In genomic region chr11:130475426-130476053, GRCh38 we compare ENCODE assay signal across 17 cellular contexts. TPM values are rescaled to one million over a fixed set of nuclear protein-coding genes. Genes with fewer than 3 reads are reported as not detected.
DNase-seq lines count a peak whose midpoint lies in the region; ATAC-seq, FAIRE-seq and TF ChIP-seq lines count a peak whose summit lies in the region.
"Had no signal": no experiment of that assay in that cellular context is flagged by ENCODE, and none has a peak within 500 bp of the region (broad histone marks: within the 10 kb centered on the region; RNA-seq: fewer than 3 reads in every experiment).

No MANE protein-coding gene starts in this region.

- no peaks in the 10 kb centered on the region for H4K20me1 ChIP-seq in astrocyte (ENCODE audit: insufficient read depth, low read length)

- no peak overlapping the region for H4K8ac ChIP-seq in mesenchymal stem cell (ENCODE audit: low read length)

- H3K18ac ChIP-seq in mesenchymal stem cell (ENCODE audit: low read depth in 1 of 2, low read length in 2 of 2) = no peak overlapping the region

- H4K91ac ChIP-seq in mesenchymal stem cell (ENCODE audit: low read length) = no peak overlapping the region

- peak overlapping the region in 1 of 2 experiments; percentile 29 for H2BK12ac ChIP-seq in mesenchymal stem cell (ENCODE audit: low read length in 2 of 2)

- no peak overlapping the region for H3K4me3 Mint-ChIP-seq in astrocyte (ENCODE audit: unreplicated experiment)

- H3K4me1 Mint-ChIP-seq in astrocyte (ENCODE audit: low read depth, unreplicated experiment) = peaks cover 15% of the 10 kb centered on the region

- DNase-seq in heart left ventricle (peak in 1 of 5 donors; percentile 17), cardiac septum (ENCODE audit: low spot score) (no peak), astrocyte (ENCODE audit: low read depth) (peak; percentile 40), mesenchymal stem cell (no peak), thyroid gland (no peak), putamen (ENCODE audit: low spot score) (no peak)
- no peak for DNase-seq in activated naive CD4-positive, alpha-beta T cell treated with Interleukin-2 at 50 U/mL for 16 hours
- DNase-seq: NCI-H1048, NCI-H146, NCI-H2081 treated with DMSO at 0.1 percent for 48 hours, NCI-H524, Peyer's patch had no signal

- H3K27me3 ChIP-seq in heart left ventricle (no peaks in the 10 kb centered on the region), astrocyte (ENCODE audit: insufficient read depth, low read length) (no peaks in the 10 kb centered on the region), mesenchymal stem cell (ENCODE audit: control insufficient read depth in 1 of 2, insufficient read depth in 1 of 2, low read length in 2 of 2) (no peaks in the 10 kb centered on the region), thyroid gland (no peaks in the 10 kb centered on the region)
- H3K27me3 ChIP-seq: Peyer's patch had no signal

- no peak for TF ChIP-seq POLR2A in heart left ventricle (IDR thresholded peaks at IDR 0.05)
- no peak for TF ChIP-seq POLR2A in thyroid gland (IDR thresholded peaks at IDR 0.05)

- no peak for TF ChIP-seq CTCF in heart left ventricle (IDR thresholded peaks at IDR 0.05)
- no peak for TF ChIP-seq CTCF in astrocyte (IDR thresholded peaks at IDR 0.05; ENCODE audit: insufficient read depth, low read depth, low read length)
- TF ChIP-seq CTCF in thyroid gland (IDR thresholded peaks at IDR 0.05) = no peak

- H3K4ac ChIP-seq in mesenchymal stem cell (ENCODE audit: low read depth in 1 of 2, low read length in 2 of 2) = no peak overlapping the region

- H3K9ac ChIP-seq in astrocyte (ENCODE audit: low read length) (no peak overlapping the region), mesenchymal stem cell (ENCODE audit: low read length) (no peak overlapping the region)

- H3K79me1 ChIP-seq in mesenchymal stem cell (replicated peaks; ENCODE audit: low read length, poor library complexity, severe bottlenecking) = no peaks in the 10 kb centered on the region

- H3K9me3 Mint-ChIP-seq in astrocyte (ENCODE audit: unreplicated experiment) = no peaks in the 10 kb centered on the region

- H3K79me2 ChIP-seq in astrocyte (ENCODE audit: insufficient read depth, low read length) = no peaks in the 10 kb centered on the region

- H3K36me3 ChIP-seq in heart left ventricle (peaks cover 0 to 52% (median 34%) of the 10 kb centered on the region in 9 donors), astrocyte (ENCODE audit: insufficient read depth, low read length) (no peaks in the 10 kb centered on the region), mesenchymal stem cell (ENCODE audit: control insufficient read depth in 1 of 2, insufficient read depth in 2 of 2, low read depth in 1 of 2, low read length in 2 of 2) (peaks cover 36 to 70% of the 10 kb centered on the region in 2 experiments), thyroid gland (peaks cover 33 to 35% of the 10 kb centered on the region in 2 donors)

- no peak for FAIRE-seq in astrocyte (lab: Jason Lieb, UNC)
- FAIRE-seq: A549, HTR-8/SVneo had no signal

- 78 to 89% (median 84%) methylated on average over 10 of the region's 10 CpGs for WGBS in heart left ventricle, 4 donors
- WGBS in mesenchymal stem cell = 96% methylated on average over 10 of the region's 10 CpGs
- 90 to 91% methylated on average over 6 to 9 of the region's 10 CpGs for WGBS in thyroid gland, 2 donors

- no peak overlapping the region for H2BK120ac ChIP-seq in mesenchymal stem cell (ENCODE audit: low read depth, low read length)

- H3K27me3 Mint-ChIP-seq in astrocyte (ENCODE audit: low read depth, unreplicated experiment) = peaks cover 19% of the 10 kb centered on the region

- no peak overlapping the region for H2BK5ac ChIP-seq in mesenchymal stem cell (ENCODE audit: low read depth, low read length, poor library complexity, severe bottlenecking)

- H3K9me3 ChIP-seq in heart left ventricle = no peaks in the 10 kb centered on the region
- H3K9me3 ChIP-seq in astrocyte (ENCODE audit: insufficient read depth, low read depth, low read length) = no peaks in the 10 kb centered on the region
- H3K9me3 ChIP-seq in mesenchymal stem cell (ENCODE audit: control insufficient read depth, low read length) = no peaks in the 10 kb centered on the region
- no peaks in the 10 kb centered on the region for H3K9me3 ChIP-seq in thyroid gland
- H3K9me3 ChIP-seq: A549, Caco-2, Peyer's patch had no signal

- ATAC-seq in heart left ventricle = no peak
- no peak for ATAC-seq in GM21723 (IDR thresholded peaks at IDR 0.05; ENCODE audit: unreplicated experiment)
- ATAC-seq: A549, HCT116 had no signal

- intact Hi-C loops in heart left ventricle (cut with DNase I) = loop anchor here in 4 of 10 donors (2.0 to 5.0 kb wide), 4 partner anchors 21 to 47 kb away; no protein-coding TSS in a partner anchor
- intact Hi-C loops in cardiac septum (cut with DNase I) = loop anchor here (2.0 to 5.0 kb wide), 2 partner anchors 21 to 202 kb away; no protein-coding TSS in a partner anchor
- intact Hi-C loops in thyroid gland (cut with DNase I) = no loop called here

- peaks cover 11 to 54% (median 44%) of the 10 kb centered on the region in 12 donors for H3K4me1 ChIP-seq in heart left ventricle
- H3K4me1 ChIP-seq in astrocyte (ENCODE audit: insufficient read depth, low read length) = peaks cover 42% of the 10 kb centered on the region
- H3K4me1 ChIP-seq in mesenchymal stem cell (ENCODE audit: control insufficient read depth, insufficient read depth, low read depth, low read length) = peaks cover 37% of the 10 kb centered on the region
- peaks cover 27 to 40% of the 10 kb centered on the region in 2 donors for H3K4me1 ChIP-seq in thyroid gland

- peak overlapping the region; percentile 57 for H2AK5ac ChIP-seq in mesenchymal stem cell (ENCODE audit: low read length, severe bottlenecking)

- no peak overlapping the region for H3K23ac ChIP-seq in mesenchymal stem cell (ENCODE audit: low read length in 2 of 2)

- no peak overlapping the region for H2AFZ ChIP-seq in astrocyte (ENCODE audit: low read depth, low read length)
- no peak overlapping the region for H2AFZ ChIP-seq in mesenchymal stem cell (ENCODE audit: low read depth, low read length)

- H3K27ac Mint-ChIP-seq in astrocyte (ENCODE audit: unreplicated experiment) = no peak overlapping the region

- H3K27ac ChIP-seq in heart left ventricle (peak overlapping the region in 10 of 12 donors; percentile 20 to 88 (median 84)), astrocyte (ENCODE audit: low read depth, low read length) (no peak overlapping the region), mesenchymal stem cell (ENCODE audit: low read length, poor library complexity, severe bottlenecking) (no peak overlapping the region), thyroid gland (peak overlapping the region; percentile 24 to 87 (median 83))
- H3K27ac ChIP-seq: Peyer's patch had no signal

- no peak overlapping the region for H2BK15ac ChIP-seq in mesenchymal stem cell (ENCODE audit: low read depth, poor library complexity, severe bottlenecking)

- H3K4me3 ChIP-seq in heart left ventricle (no peak overlapping the region), astrocyte (ENCODE audit: insufficient read depth, low read depth, low read length) (no peak overlapping the region), mesenchymal stem cell (ENCODE audit: insufficient read depth in 1 of 2, low read depth in 1 of 2, low read length in 2 of 2) (no peak overlapping the region), thyroid gland (replicated peaks in 1 of 3) (no peak overlapping the region)
- H3K4me3 ChIP-seq: A549, Peyer's patch had no signal

- peaks cover 8% of the 10 kb centered on the region for H3K36me3 Mint-ChIP-seq in astrocyte (ENCODE audit: low read depth, unreplicated experiment)

- H3K14ac ChIP-seq in mesenchymal stem cell (ENCODE audit: low read length in 2 of 2) = no peak overlapping the region

- no peak overlapping the region for H3K4me2 ChIP-seq in astrocyte (ENCODE audit: low read length)
- H3K4me2 ChIP-seq in mesenchymal stem cell (ENCODE audit: low read length, poor library complexity, severe bottlenecking) = no peak overlapping the region
- H3K4me2 ChIP-seq: A549 had no signal

RNA-seq across cellular contexts. Expression of gene ADAMTS15, which starts 27.1 kb away (rescaled TPM):
- total RNA-seq in heart left ventricle (10 to 100 TPM in 8 of 9 donors, 1 to 10 TPM in 1; 5.3 to 36.5 (median 16.7) TPM), cardiac septum (8.5 TPM), astrocyte (10.0 and 13.8 TPM in 2 replicates), thyroid gland (10 to 100 TPM; 11.2 to 29.2 (median 23.5) TPM)
- polyA plus RNA-seq in heart left ventricle = 10 to 100 TPM; 11.4 to 71.0 TPM
- 0.50 TPM for polyA plus RNA-seq in mesenchymal stem cell (2013, experiment 1 of 2)
- polyA plus RNA-seq in mesenchymal stem cell (2013, experiment 2 of 2) = 0.45 TPM

RNA-seq across cellular contexts. Expression of gene ADAMTS8, which starts 47.1 kb away (rescaled TPM):
- total RNA-seq in heart left ventricle (1 to 10 TPM in 4 of 9 donors, under 1 TPM in 5; 0.12 to 2.8 (median 0.87) TPM), cardiac septum (3.9 TPM), astrocyte (0.17 and 0.20 TPM in 2 replicates), thyroid gland (under 1 TPM in 2 of 4 donors, not detected in 2; 0.38 to 0.56 TPM)
- polyA plus RNA-seq in heart left ventricle = 1 to 10 TPM in 1 of 2 donors, under 1 TPM in 1; 0.30 to 1.7 TPM
- polyA plus RNA-seq in mesenchymal stem cell (2013, experiment 1 of 2) = 1.3 TPM
- polyA plus RNA-seq in mesenchymal stem cell (2013, experiment 2 of 2) = 1.2 TPM
- total RNA-seq: Caco-2 had no signal

Comparison
In these comparisons a context has a peak if more than half of its experiments do, and no peak if none do; other contexts are left out.
1. H3K27ac ChIP-seq: peak in heart left ventricle (10 of 12) and thyroid gland (3 of 3); none in astrocyte (single experiment) and mesenchymal stem cell (single experiment).